In genomic region chr1:205977348-205978014, GRCh38 we compare ENCODE assay signal across 8 cellular contexts. TPM values are rescaled to one million over a fixed set of nuclear protein-coding genes. Genes with fewer than 3 reads are reported as not detected.
DNase-seq lines count a peak whose midpoint lies in the region; ATAC-seq and TF ChIP-seq lines count a peak whose summit lies in the region.

No MANE protein-coding gene starts in this region.

- POLR2A ChIA-PET in CD4-positive, alpha-beta memory T cell (lab: Charles Lee; ENCODE audit: partially characterized antibody) = interaction anchor here (1.5 kb wide), 1 partner anchor 185 kb away, joined by 10 read pairs; no protein-coding TSS in a partner anchor

- H3K27me3 Mint-ChIP-seq in CD4-positive, alpha-beta memory T cell = peaks cover 4 to 7% of the 10 kb centered on the region in 2 donors

- H3K4me1 ChIP-seq in CD4-positive, alpha-beta memory T cell (ENCODE audit: insufficient read depth, low read length) = no peaks in the 10 kb centered on the region
- H3K4me1 ChIP-seq in liver (ENCODE audit: control insufficient read depth in 4 of 4, insufficient read depth in 4 of 4, low read length in 3 of 4) = no peaks in the 10 kb centered on the region

- no peak overlapping the region for H3K4me3 ChIP-seq in CD4-positive, alpha-beta memory T cell (ENCODE audit: low read length in 2 of 2)
- no peak overlapping the region for H3K4me3 ChIP-seq in liver (ENCODE audit: low read depth in 1 of 3, low read length in 3 of 3)

- peak; percentile 97 to 98 for TF ChIP-seq RAD21 in liver (IDR thresholded peaks at IDR 0.05)

- intact Hi-C loops in CD4-positive, alpha-beta memory T cell (cut with micrococcal nuclease) = loop anchor here (1.0 to 5.0 kb wide), 4 partner anchors 58 to 449 kb away; no protein-coding TSS in a partner anchor

- no peaks in the 10 kb centered on the region for H3K36me3 ChIP-seq in CD4-positive, alpha-beta memory T cell (ENCODE audit: insufficient read depth, low read length)
- no peaks in the 10 kb centered on the region for H3K36me3 ChIP-seq in liver (ENCODE audit: control insufficient read depth in 4 of 4, insufficient read depth in 3 of 4, low read depth in 1 of 4, low read length in 3 of 4)

- 83% methylated on average over 2 of the region's 2 CpGs for WGBS in liver

- peaks cover 0 to 6% (median under 1%) of the 10 kb centered on the region in 4 donors for H3K4me1 Mint-ChIP-seq in CD4-positive, alpha-beta memory T cell

- H3K27ac Mint-ChIP-seq in CD4-positive, alpha-beta memory T cell = peak overlapping the region in 1 of 7 donors; percentile 5

- no peaks in the 10 kb centered on the region for H3K27me3 ChIP-seq in CD4-positive, alpha-beta memory T cell (ENCODE audit: insufficient read depth, low read length)
- H3K27me3 ChIP-seq in liver (ENCODE audit: control insufficient read depth in 4 of 4, insufficient read depth in 4 of 4, low read length in 3 of 4) = no peaks in the 10 kb centered on the region

- CTCF ChIA-PET in CD4-positive, alpha-beta memory T cell (lab: Charles Lee; ENCODE audit: partially characterized antibody) = interaction anchor here (0.6 to 7.7 kb wide), 65 partner anchors 9 to 1471 kb away, joined by 3 to 268 read pairs (median 4); partner anchors contain the start of genes PM20D1, RAB29 and SLC41A1

- no peak overlapping the region for H3K4me3 Mint-ChIP-seq in CD4-positive, alpha-beta memory T cell

- ATAC-seq in HG02623 (IDR thresholded peaks at IDR 0.05; ENCODE audit: unreplicated experiment) (peak; percentile 45), HG02588 (IDR thresholded peaks at IDR 0.05; ENCODE audit: unreplicated experiment) (no peak)

- H3K9me3 ChIP-seq in CD4-positive, alpha-beta memory T cell (ENCODE audit: control insufficient read depth in 1 of 2, low read length in 2 of 2) = no peaks in the 10 kb centered on the region
- H3K9me3 ChIP-seq in liver (ENCODE audit: control insufficient read depth in 4 of 4, low read length in 3 of 4) = no peaks in the 10 kb centered on the region

- H3K9ac ChIP-seq in liver (ENCODE audit: low read depth in 1 of 2, low read length in 2 of 2) = no peak overlapping the region

- no peaks in the 10 kb centered on the region for H3K36me3 Mint-ChIP-seq in CD4-positive, alpha-beta memory T cell

- H3K9me3 Mint-ChIP-seq in CD4-positive, alpha-beta memory T cell = peaks cover 0 to 7% (median 0%) of the 10 kb centered on the region in 8 donors

- H3K27ac ChIP-seq in CD4-positive, alpha-beta memory T cell (ENCODE audit: low read depth, low read length) = no peak overlapping the region
- peak overlapping the region; percentile 80 for H3K27ac ChIP-seq in cingulate gyrus (ENCODE audit: low read depth, low read length)
- no peak overlapping the region for H3K27ac ChIP-seq in liver (ENCODE audit: low read depth in 1 of 2, low read length in 2 of 2)

- peak; percentile 63 to 70 (median 69) for DNase-seq in CD4-positive, alpha-beta memory T cell
- peak; percentile 11 for DNase-seq in NCI-H524 treated with DMSO at 0.1 percent for 48 hours (lab: John Stamatoyannopoulos, UW)
- DNase-seq in activated CD4-positive, alpha-beta T cell treated with anti-CD3 and anti-CD28 coated beads for 4 hours = peak; percentile 77
- DNase-seq in stimulated activated CD4-positive, alpha-beta T cell treated with anti-CD3 and anti-CD28 coated beads, Interleukin-4, amount 100 ng/mL, for 4 hours = peak; percentile 61 to 77

- peak; percentile 92 for TF ChIP-seq CTCF in liver (IDR thresholded peaks at IDR 0.05; ENCODE audit: low read depth, low read length, missing input control)

TF ChIP-seq in liver, 16 proteins besides CTCF, POLR2A, EP300 and RAD21:
- TF ChIP-seq YY1 (IDR thresholded peaks at IDR 0.05) = no peak
- no peak for TF ChIP-seq NR2F2 (IDR thresholded peaks at IDR 0.05)
- no peak for TF ChIP-seq FOXA2 (IDR thresholded peaks at IDR 0.05)
- TF ChIP-seq REST (IDR thresholded peaks at IDR 0.05) = no peak
- no peak for TF ChIP-seq EGR1 (IDR thresholded peaks at IDR 0.05; ENCODE audit: low read depth in 2 of 2)
- no peak for TF ChIP-seq SP1 (IDR thresholded peaks at IDR 0.05)
- TF ChIP-seq ATF3 (IDR thresholded peaks at IDR 0.05) = no peak
- TF ChIP-seq MAX (IDR thresholded peaks at IDR 0.05) = no peak
- no peak for TF ChIP-seq TAF1 (conservative IDR thresholded peaks at IDR 0.05)
- no peak for TF ChIP-seq FOXA1 (IDR thresholded peaks at IDR 0.05)
- TF ChIP-seq HNF4A (conservative IDR thresholded peaks at IDR 0.05) = no peak
- TF ChIP-seq GABPA (IDR thresholded peaks at IDR 0.05 in 1 of 2, conservative IDR thresholded peaks at IDR 0.05 in 1 of 2) = no peak
- no peak for TF ChIP-seq ZBTB33 (IDR thresholded peaks at IDR 0.05)
- TF ChIP-seq RXRA (IDR thresholded peaks at IDR 0.05) = no peak

RNA-seq across cellular contexts. Expression of gene RAB7B, which starts 25.7 kb away (rescaled TPM):
- total RNA-seq in CD4-positive, alpha-beta memory T cell = 1 to 10 TPM in 1 of 2 experiments, under 1 TPM in 1; 0.78 to 1.2 TPM
- not detected for polyA plus RNA-seq in CD4-positive, alpha-beta memory T cell
- under 1 TPM in 1 of 2 donors, not detected in 1; 0.89 TPM for total RNA-seq in liver
- under 1 TPM; 0.08 to 0.20 TPM for polyA plus RNA-seq in liver

RNA-seq across cellular contexts. Expression of gene SLC26A9, which starts 34.2 kb away (rescaled TPM):
- not detected for total RNA-seq in CD4-positive, alpha-beta memory T cell
- polyA plus RNA-seq in CD4-positive, alpha-beta memory T cell = not detected
- not detected for total RNA-seq in liver
- not detected for polyA plus RNA-seq in liver

RNA-seq across cellular contexts. Expression of gene CTSE, which starts 46.2 kb away (rescaled TPM):
- total RNA-seq in CD4-positive, alpha-beta memory T cell = not detected
- not detected for polyA plus RNA-seq in CD4-positive, alpha-beta memory T cell
- total RNA-seq in liver = 10 to 100 TPM in 1 of 2 donors, under 1 TPM in 1; under 0.01 to 32.8 TPM
- under 1 TPM; 0.03 to 0.08 TPM for polyA plus RNA-seq in liver

Comparison
In these comparisons a context has a peak if more than half of its experiments do, and no peak if none do; other contexts are left out.
1. DNase-seq: peak in every context shown above with its lines; median percentile 77 in activated CD4-positive, alpha-beta T cell treated with anti-CD3 and anti-CD28 coated beads for 4 hours; 69 in CD4-positive, alpha-beta memory T cell; 69 in stimulated activated CD4-positive, alpha-beta T cell treated with anti-CD3 and anti-CD28 coated beads, Interleukin-4, amount 100 ng/mL, for 4 hours; 11 in NCI-H524 treated with DMSO at 0.1 percent for 48 hours.